Comparison of ENCODE assay signal across 8 cellular contexts in genomic region chr2:196987654-196988364, GRCh38.
DNase-seq lines count a peak whose midpoint lies in the region; ATAC-seq, FAIRE-seq and TF ChIP-seq lines count a peak whose summit lies in the region.

No MANE protein-coding gene starts in this region.

- peak overlapping the region; percentile 9 to 92 (median 46) for H3K27ac Mint-ChIP-seq in CD14-positive monocyte
- peak overlapping the region; percentile 63 for H3K27ac Mint-ChIP-seq in T-helper 17 cell

- no peaks in the 10 kb centered on the region for H3K27me3 ChIP-seq in H1 (replicated peaks in 1 of 4; ENCODE audit: control insufficient read depth in 3 of 4, extremely low read depth in 1 of 4, insufficient read depth in 3 of 4, low read length in 3 of 4)
- H3K27me3 ChIP-seq in transverse colon = no peaks in the 10 kb centered on the region

- no peaks in the 10 kb centered on the region for H4K20me1 ChIP-seq in H1 (replicated peaks in 1 of 2; ENCODE audit: control insufficient read depth in 1 of 2, insufficient read depth in 2 of 2, low read length in 2 of 2)

- no peaks in the 10 kb centered on the region for H3K23me2 ChIP-seq in H1 (ENCODE audit: low read depth, low read length)

- no peak overlapping the region for H3K56ac ChIP-seq in H1 (replicated peaks; ENCODE audit: insufficient read length, low read depth, low read length)

- in situ Hi-C loops in transverse colon (cut with MboI; ENCODE audit: low pct_ligation_motif_present in 1 of 4, low pct_unique_long_range_greater_than_20kb in 1 of 4, low sequenced_read_pairs in 3 of 4) = no loop called here

- no peak overlapping the region for H3K4ac ChIP-seq in H1 (replicated peaks; ENCODE audit: insufficient read length, low read depth, low read length)

- CTCF ChIA-PET in H1 (lab: Charles Lee; ENCODE audit: partially characterized antibody) = interaction anchor here (0.6 to 1.5 kb wide), 2 partner anchors 23 to 83 kb away, joined by 3 to 4 read pairs; no protein-coding TSS in a partner anchor

- H3K9me3 Mint-ChIP-seq in CD14-positive monocyte = peaks cover 0 to 2% (median 0%) of the 10 kb centered on the region in 7 donors

- peak overlapping the region; percentile 97 for H2AFZ ChIP-seq in H1 (ENCODE audit: low read length)

- H3K27me3 Mint-ChIP-seq in CD14-positive monocyte (ENCODE audit: low read depth in 3 of 3) (no peaks in the 10 kb centered on the region), T-helper 17 cell (no peaks in the 10 kb centered on the region)

- no peak overlapping the region for H3K23ac ChIP-seq in H1 (ENCODE audit: insufficient read length)

- no peak overlapping the region for H2BK12ac ChIP-seq in H1 (ENCODE audit: low read depth, low read length)

- no peak overlapping the region for H2BK5ac ChIP-seq in H1 (ENCODE audit: low read depth, low read length)

- no peak overlapping the region for H2AK5ac ChIP-seq in H1 (ENCODE audit: low read depth, low read length)

- TF ChIP-seq EP300 in H1 (IDR thresholded peaks at IDR 0.05; ENCODE audit: borderline replicate concordance in 1 of 2, low read depth in 2 of 2, low read length in 2 of 2) = no peak
- TF ChIP-seq EP300 in transverse colon (IDR thresholded peaks at IDR 0.05; ENCODE audit: low read depth) = no peak

- H3K4me1 Mint-ChIP-seq in CD14-positive monocyte = peaks cover 67% of the 10 kb centered on the region
- H3K4me1 Mint-ChIP-seq in T-helper 17 cell = peaks cover 23% of the 10 kb centered on the region

- no peak overlapping the region for H3K18ac ChIP-seq in H1 (ENCODE audit: extremely low read depth, low read length)

- H3K36me3 ChIP-seq in H1 (ENCODE audit: control insufficient read depth in 2 of 4, insufficient read depth in 4 of 4, low read length in 3 of 4) (no peaks in the 10 kb centered on the region), mucosa of descending colon (ENCODE audit: low read depth) (no peaks in the 10 kb centered on the region), transverse colon (no peaks in the 10 kb centered on the region)

- no peak for TF ChIP-seq RAD21 in H1 (IDR thresholded peaks at IDR 0.05 in 1 of 2, conservative IDR thresholded peaks at IDR 0.05 in 1 of 2; ENCODE audit: low read depth in 2 of 2, low read length in 2 of 2)

- H3K4me2 ChIP-seq in H1 (ENCODE audit: insufficient read depth in 1 of 2, low read depth in 2 of 2, low read length in 2 of 2) = no peak overlapping the region

- no peak overlapping the region for H3K14ac ChIP-seq in H1 (ENCODE audit: insufficient read length)

- H3K4me1 ChIP-seq in H1 (replicated peaks in 1 of 4; ENCODE audit: control insufficient read depth in 3 of 4, insufficient read depth in 4 of 4, low read length in 3 of 4) = peaks cover 0 to 6% (median 2%) of the 10 kb centered on the region in 4 experiments; a peak in 4 of 7 replicates
- H3K4me1 ChIP-seq in mucosa of descending colon (ENCODE audit: low read depth) = peaks cover 4% of the 10 kb centered on the region
- H3K4me1 ChIP-seq in transverse colon = peaks cover 0 to 19% (median 8%) of the 10 kb centered on the region in 4 donors

- no peak overlapping the region for H2BK20ac ChIP-seq in H1 (ENCODE audit: low read length)

- no peak overlapping the region for H4K8ac ChIP-seq in H1 (ENCODE audit: extremely low read depth, insufficient read depth, low read length)

- H3K27ac ChIP-seq in H1 (ENCODE audit: low read depth, low read length) (no peak overlapping the region), transverse colon (peak overlapping the region; percentile 30 to 64 (median 39))

- DNase-seq in CD14-positive monocyte (ENCODE audit: low spot score) (peak; percentile 56), MV-4-11 (lab: John Stamatoyannopoulos, UW) (peak; percentile 90), T-helper 17 cell (no peak), H1 (ENCODE audit: low read depth in 1 of 2, low spot score in 2 of 2) (no peak), mucosa of descending colon (peak in 1 of 3 donors; percentile 18), transverse colon (no peak)

- no peak for FAIRE-seq in H1 (lab: Jason Lieb, UNC)

- H3K4me3 ChIP-seq in H1 (ENCODE audit: extremely low read depth in 1 of 4, insufficient read depth in 2 of 4, low read depth in 3 of 4, low read length in 4 of 4) (no peak overlapping the region), mucosa of descending colon (no peak overlapping the region), transverse colon (no peak overlapping the region)

- intact Hi-C loops in CD14-positive monocyte (cut with micrococcal nuclease) = loop anchor here in 1 of 2 donors (10.0 kb wide), 1 partner anchor 177 kb away; no protein-coding TSS in a partner anchor
- intact Hi-C loops in mucosa of descending colon (cut with DNase I, micrococcal nuclease) = no loop called here
- intact Hi-C loops in transverse colon (cut with DNase I; ENCODE audit: low total_unique reads) = no loop called here

- no peaks in the 10 kb centered on the region for H3K79me1 ChIP-seq in H1 (ENCODE audit: low read depth, low read length)

- H3K36me3 Mint-ChIP-seq in CD14-positive monocyte (peaks cover 28 to 31% of the 10 kb centered on the region in 2 donors), T-helper 17 cell (ENCODE audit: low read depth) (peaks cover 2% of the 10 kb centered on the region)

- H4K5ac ChIP-seq in H1 (ENCODE audit: insufficient read length, low read depth, low read length) = no peak overlapping the region

- no peak overlapping the region for H4K91ac ChIP-seq in H1 (replicated peaks; ENCODE audit: insufficient read length, low read length)

- H3K9ac ChIP-seq in H1 (replicated peaks in 1 of 4; ENCODE audit: extremely low read depth in 1 of 4, low read depth in 3 of 4, low read length in 3 of 4) = no peak overlapping the region

- TF ChIP-seq POLR2A in H1 (IDR thresholded peaks at IDR 0.05; ENCODE audit: control extremely low read depth in 1 of 2, low read depth in 2 of 2, low read length in 2 of 2) (no peak), transverse colon (IDR thresholded peaks at IDR 0.05) (no peak)

- H3K4me3 Mint-ChIP-seq in CD14-positive monocyte (peak overlapping the region in 1 of 2 donors; percentile 59), T-helper 17 cell (peak overlapping the region; percentile 36)

- peak; percentile 45 for ATAC-seq in GM21423 (IDR thresholded peaks at IDR 0.05; ENCODE audit: unreplicated experiment)
- peak; percentile 30 for ATAC-seq in T-helper 17 cell
- ATAC-seq in mucosa of descending colon = peak; percentile 98
- ATAC-seq in HG03196 (IDR thresholded peaks at IDR 0.05; ENCODE audit: unreplicated experiment) = no peak

- H2BK120ac ChIP-seq in H1 (replicated peaks; ENCODE audit: low read depth, low read length) = no peak overlapping the region

- no peak overlapping the region for H2BK15ac ChIP-seq in H1 (ENCODE audit: low read length)

- H3K79me2 ChIP-seq in H1 (ENCODE audit: control insufficient read depth in 1 of 2, insufficient read depth in 2 of 2, low read length in 2 of 2) = no peaks in the 10 kb centered on the region

- H3K9me3 ChIP-seq in T-helper 17 cell (ENCODE audit: control insufficient read depth, low read length, poor library complexity, severe bottlenecking) (no peaks in the 10 kb centered on the region), H1 (ENCODE audit: insufficient read depth in 2 of 2, low read depth in 1 of 2, low read length in 1 of 2) (no peaks in the 10 kb centered on the region), mucosa of descending colon (no peaks in the 10 kb centered on the region), transverse colon (no peaks in the 10 kb centered on the region)

- POLR2A ChIA-PET in H1 (lab: Charles Lee; ENCODE audit: partially characterized antibody) = no interaction called here

- 45% methylated on average over 6 of the region's 6 CpGs; no CpG with 5 or more reads in 1 of the 2 experiments for WGBS in H1 (ENCODE audit: extremely low coverage in 1 of 2, insufficient coverage in 1 of 2, insufficient read length in 1 of 2, insufficient replicate concordance in 2 of 2, low coverage in 1 of 2, low lambda C conversion rate in 2 of 2, missing lambda C conversion rate in 1 of 2), 2 experiments
- 4 to 7% methylated on average over 6 of the region's 6 CpGs for WGBS in transverse colon (ENCODE audit: low coverage in 1 of 2), 2 donors

- TF ChIP-seq CTCF in CD14-positive monocyte (IDR thresholded peaks at IDR 0.05) (no peak), H1 (IDR thresholded peaks at IDR 0.05; ENCODE audit: control extremely low read depth in 1 of 3, insufficient read depth in 1 of 3, low read depth in 1 of 3, low read length in 3 of 3) (no peak), mucosa of descending colon (IDR thresholded peaks at IDR 0.05) (no peak), transverse colon (IDR thresholded peaks at IDR 0.05) (no peak)

TF ChIP-seq in H1, 55 proteins besides CTCF, POLR2A, EP300 and RAD21 (continues in another document):
- TF ChIP-seq TEAD4 (IDR thresholded peaks at IDR 0.05; ENCODE audit: low read depth, low read length) = no peak

Comparison
In these comparisons a context has a peak if more than half of its experiments do, and no peak if none do; other contexts are left out.
1. DNase-seq: peak in CD14-positive monocyte (single experiment) and MV-4-11 (single experiment); none in T-helper 17 cell (0 of 3), H1 (0 of 2) and transverse colon (single experiment).